ENCODE assay signal across 15 cellular contexts in genomic region chr6:31899882-31900722, GRCh38. TPM values are rescaled to one million over a fixed set of nuclear protein-coding genes. Genes with fewer than 3 reads are reported as not detected.
DNase-seq lines count a peak whose midpoint lies in the region; ATAC-seq, FAIRE-seq and TF ChIP-seq lines count a peak whose summit lies in the region.
"Had no signal": no experiment of that assay in that cellular context is flagged by ENCODE, and none has a peak within 500 bp of the region (broad histone marks: within the 10 kb centered on the region; RNA-seq: fewer than 3 reads in every experiment).

No MANE protein-coding gene starts in this region.

- H3K27me3 ChIP-seq in Loucy (ENCODE audit: insufficient read depth, low read length, poor library complexity, severe bottlenecking) (peaks cover 4% of the 10 kb centered on the region), K562 (ENCODE audit: control insufficient read depth in 2 of 2, insufficient read depth in 2 of 2, low read length in 2 of 2) (no peaks in the 10 kb centered on the region)
- H3K27me3 ChIP-seq: right lobe of liver, tibial nerve had no signal

- no peak for TF ChIP-seq CTCF in Loucy (conservative IDR thresholded peaks at IDR 0.05; ENCODE audit: low read length)
- no peak for TF ChIP-seq CTCF in K562 (IDR thresholded peaks at IDR 0.05 in 2 of 3, conservative IDR thresholded peaks at IDR 0.05 in 1 of 3; ENCODE audit: insufficient read depth in 2 of 3, low read depth in 1 of 3, low read length in 3 of 3)
- no peak for TF ChIP-seq CTCF in progenitor cell of endocrine pancreas (IDR thresholded peaks at IDR 0.05; ENCODE audit: unreplicated experiment)

- peak overlapping the region; percentile 29; the same call in 1 of the 3 replicates for H3K27ac ChIP-seq in K562 (ENCODE audit: extremely low read depth, low read depth, low read length)

- in situ Hi-C loops in K562 (cut with MboI), result no loop called here

- H4K20me1 ChIP-seq in Loucy (ENCODE audit: insufficient read depth, low read length, poor library complexity, severe bottlenecking) (peaks cover 23% of the 10 kb centered on the region), K562 (replicated peaks; ENCODE audit: control insufficient read depth, insufficient read depth, low read length) (peaks cover 3% of the 10 kb centered on the region; the same call in 1 of the 2 replicates)

- H3K9me3 ChIP-seq in Loucy (ENCODE audit: insufficient read depth, low read depth, low read length), result no peaks in the 10 kb centered on the region
- H3K9me3 ChIP-seq in K562 (replicated peaks; ENCODE audit: control insufficient read depth, insufficient read depth, low read depth, low read length), result no peaks in the 10 kb centered on the region
- H3K9me3 ChIP-seq: A549, right lobe of liver, tibial nerve had no signal

- peak overlapping the region; percentile 83 for H3K9ac ChIP-seq in Loucy (ENCODE audit: low read depth, low read length, poor library complexity, severe bottlenecking)
- H3K9ac ChIP-seq in K562 (ENCODE audit: insufficient read depth in 1 of 2, low read depth in 2 of 2, low read length in 2 of 2), result peak overlapping the region in 1 of 2 experiments; percentile 86; a peak in 2 of 4 replicates

- no peaks in the 10 kb centered on the region for H3K9me2 ChIP-seq in Loucy (replicated peaks; ENCODE audit: low read depth, low read length)

- ATAC-seq in K562, result no peak
- ATAC-seq in GM19463 (IDR thresholded peaks at IDR 0.05; ENCODE audit: unreplicated experiment), result no peak
- ATAC-seq: A549 had no signal

- H3K27ac Mint-ChIP-seq in T-helper 1 cell treated with Interleukin-12 subunit alpha and Interleukin-12 subunit beta and Interleukin-4 antibody, amounts not matched to agents 30 μg/mL and 1 μg/mL, for 36 hours, result no peak overlapping the region
- no peak overlapping the region for H3K27ac Mint-ChIP-seq in progenitor cell of endocrine pancreas

- no peak for DNase-seq in T-helper 1 cell
- no peak for DNase-seq in K562 (ENCODE audit: extremely low read depth in 1 of 4, low spot score in 3 of 4)
- no peak for DNase-seq in progenitor cell of endocrine pancreas (ENCODE audit: low spot score, unreplicated experiment)
- DNase-seq in SW480 (ENCODE audit: low spot score), result no peak
- no peak for DNase-seq in GM19240 (ENCODE audit: insufficient read length, low spot score)
- DNase-seq: DMS79, NCI-H2227 treated with DMSO at 0.1 percent for 48 hours, WERI-Rb-1 had no signal

- BruUV-seq in K562 (replicated peaks; lab: Mats Ljungman, UMichigan), result no TSS peak

- peaks cover 7% of the 10 kb centered on the region for H3K36me3 Mint-ChIP-seq in T-helper 1 cell treated with Interleukin-12 subunit alpha and Interleukin-12 subunit beta and Interleukin-4 antibody, amounts not matched to agents 30 μg/mL and 1 μg/mL, for 36 hours (ENCODE audit: low read depth)
- peaks cover 7% of the 10 kb centered on the region for H3K36me3 Mint-ChIP-seq in progenitor cell of endocrine pancreas (ENCODE audit: insufficient read depth)

- CTCF ChIA-PET in K562 (lab: Yijun Ruan, JAX; ENCODE audit: low intra/inter-chr PET ratio), result no interaction called here

- H3K4me3 ChIP-seq in Loucy (ENCODE audit: low read length, poor library complexity, severe bottlenecking) (peak overlapping the region; percentile 81), K562 (no peak overlapping the region)

- FAIRE-seq in K562 (lab: Jason Lieb, UNC), result no peak
- FAIRE-seq: A549, colon had no signal

- H3K4me2 ChIP-seq in Loucy (ENCODE audit: low read depth, low read length, poor library complexity, severe bottlenecking) (peak overlapping the region; percentile 27), K562 (ENCODE audit: insufficient read depth, low read length) (no peak overlapping the region)

- no peak for TF ChIP-seq EP300 in K562 (IDR thresholded peaks at IDR 0.05; ENCODE audit: low read length)

- peaks cover 9% of the 10 kb centered on the region for H3K27me3 Mint-ChIP-seq in T-helper 1 cell treated with Interleukin-12 subunit alpha and Interleukin-12 subunit beta and Interleukin-4 antibody, amounts not matched to agents 30 μg/mL and 1 μg/mL, for 36 hours (ENCODE audit: low read depth)
- H3K27me3 Mint-ChIP-seq in progenitor cell of endocrine pancreas, result no peaks in the 10 kb centered on the region

- peaks cover 37% of the 10 kb centered on the region for H3K4me1 ChIP-seq in Loucy (ENCODE audit: insufficient read depth, low read length, poor library complexity, severe bottlenecking)
- H3K4me1 ChIP-seq in K562 (replicated peaks in 1 of 2; ENCODE audit: control insufficient read depth in 2 of 2, insufficient read depth in 2 of 2, low read length in 2 of 2), result peaks cover 34 to 43% of the 10 kb centered on the region in 2 experiments; a peak in 4 of 5 replicates

- H3K4me3 Mint-ChIP-seq in T-helper 1 cell treated with Interleukin-12 subunit alpha and Interleukin-12 subunit beta and Interleukin-4 antibody, amounts not matched to agents 30 μg/mL and 1 μg/mL, for 36 hours, result peak overlapping the region; percentile 60
- peak overlapping the region; percentile 53 for H3K4me3 Mint-ChIP-seq in progenitor cell of endocrine pancreas (ENCODE audit: low read depth)

- H3K9me1 ChIP-seq in K562 (ENCODE audit: control insufficient read depth, insufficient read depth, low read length), result no peaks in the 10 kb centered on the region

- POLR2A ChIA-PET in K562 (lab: Yijun Ruan, JAX), result interaction anchor here (0.6 to 1.5 kb wide), 2 partner anchors 11 to 146 kb away, joined by 3 to 4 read pairs; no protein-coding TSS in a partner anchor

- intact Hi-C loops in K562 (cut with micrococcal nuclease), result loop anchor here (5.0 to 10.0 kb wide), 3 partner anchors 47 to 295 kb away; partner anchors contain the start of genes CFB, GPSM3 and PBX2

- H3K9me3 Mint-ChIP-seq in T-helper 1 cell treated with Interleukin-12 subunit alpha and Interleukin-12 subunit beta and Interleukin-4 antibody, amounts not matched to agents 30 μg/mL and 1 μg/mL, for 36 hours, result no peaks in the 10 kb centered on the region
- no peaks in the 10 kb centered on the region for H3K9me3 Mint-ChIP-seq in progenitor cell of endocrine pancreas (ENCODE audit: low read depth)

- H3F3A ChIP-seq in Loucy (ENCODE audit: low read depth), result no peaks in the 10 kb centered on the region

- H3K36me3 ChIP-seq in Loucy (ENCODE audit: insufficient read depth, low read length) (peaks cover under 1% of the 10 kb centered on the region; the same call in 1 of the 2 replicates), K562 (ENCODE audit: control insufficient read depth, insufficient read depth, low read length) (peaks cover 25% of the 10 kb centered on the region; the same call in 1 of the 3 replicates)
- H3K36me3 ChIP-seq: right lobe of liver had no signal

- TF ChIP-seq RAD21 in K562 (CRISPR knock-in tag; conservative IDR thresholded peaks at IDR 0.05 in 1 of 2, IDR thresholded peaks at IDR 0.05 in 1 of 2), result no peak

- WGBS in K562 (ENCODE audit: insufficient coverage, low coverage, missing lambda C conversion rate), result 73% methylated on average over 28 of the region's 49 CpGs

- H2AFZ ChIP-seq in Loucy (ENCODE audit: low read length) (no peak overlapping the region), K562 (ENCODE audit: low read depth, low read length) (no peak overlapping the region)

- TF ChIP-seq POLR2A in K562 (conservative IDR thresholded peaks at IDR 0.05), result 0 out of 2 replicates have a peak, but pooled peaks have one; percentile 32

- H3K79me2 ChIP-seq in Loucy (ENCODE audit: insufficient read depth, low read length), result peaks cover 61% of the 10 kb centered on the region
- peaks cover 49% of the 10 kb centered on the region for H3K79me2 ChIP-seq in K562 (ENCODE audit: control insufficient read depth, insufficient read depth, low read length)

- H3K4me1 Mint-ChIP-seq in T-helper 1 cell treated with Interleukin-12 subunit alpha and Interleukin-12 subunit beta and Interleukin-4 antibody, amounts not matched to agents 30 μg/mL and 1 μg/mL, for 36 hours (ENCODE audit: low read depth), result peaks cover 30% of the 10 kb centered on the region
- peaks cover 26% of the 10 kb centered on the region for H3K4me1 Mint-ChIP-seq in progenitor cell of endocrine pancreas (ENCODE audit: low read depth)

RNA-seq across cellular contexts. Expression of gene ZBTB12, which starts 1.8 kb away (rescaled TPM):
- total RNA-seq in K562 (2011; cell fraction: chromatin; rRNA removed; ENCODE audit: low replicate concordance), result 2.2 and 5.9 TPM in 2 replicates
- 6.8 and 7.0 TPM in 2 replicates for total RNA-seq in K562 (2011; cell fraction: nucleolus; rRNA removed)
- total RNA-seq in K562 (2011; cell fraction: nucleoplasm; rRNA removed), result 2.7 and 2.9 TPM in 2 replicates
- total RNA-seq in K562 (2014; rRNA removed), result 4.6 and 9.6 TPM in 2 replicates
- total RNA-seq in K562 (2014; rRNA removed; fragmentation: Illumina TruSeq; extraction: Trizol), result 1.4 and 1.9 TPM in 2 replicates
- total RNA-seq in K562 (2015; rRNA removed; fragmentation: Illumina TruSeq; extraction: Trizol), result 6.3 and 7.0 TPM in 2 replicates
- 9.9 and 12.4 TPM in 2 replicates for total RNA-seq in K562 (2021)
- 2.6 and 4.1 TPM in 2 replicates for polyA plus RNA-seq in K562 (2011; rRNA removed)
- polyA plus RNA-seq in K562 (2011; cell fraction: cytosol; rRNA removed), result 4.1 and 8.1 TPM in 2 replicates
- 3.8 and 4.9 TPM in 2 replicates for polyA plus RNA-seq in K562 (2011; cell fraction: nucleus; rRNA removed)
- 15.0 and 15.4 TPM in 2 replicates for polyA plus RNA-seq in K562 (2012)
- polyA plus RNA-seq in K562 (2014; fragmentation: Illumina TruSeq; extraction: Trizol), result 7.0 and 12.4 TPM in 2 replicates
- polyA plus RNA-seq in K562 (2014; fragmentation: Nextera tagmentation; extraction: Ambion mirVana), result under 1 TPM in 1 of 2 experiments, not detected in 1; 0.03 TPM
- 9.1 and 10.4 TPM in 2 replicates for polyA plus RNA-seq in K562 (2014; rRNA removed)
- 2.7 and 3.1 TPM in 2 replicates for polyA minus RNA-seq in K562 (2011; rRNA and poly(A)+ RNA removed)
- polyA minus RNA-seq in K562 (2011; cell fraction: cytosol; rRNA and poly(A)+ RNA removed), result 6.1 and 6.5 TPM in 2 replicates
- 5.0 and 8.6 TPM in 2 replicates for polyA minus RNA-seq in K562 (2011; cell fraction: nucleus; rRNA and poly(A)+ RNA removed)
- 47.1 and 55.5 TPM in 2 replicates for total RNA-seq in progenitor cell of endocrine pancreas

RNA-seq across cellular contexts. Expression of gene EHMT2, which starts 2.6 kb away (rescaled TPM):
- 69.0 and 119 TPM in 2 replicates for total RNA-seq in K562 (2011; cell fraction: chromatin; rRNA removed; ENCODE audit: low replicate concordance)
- 74.9 and 75.4 TPM in 2 replicates for total RNA-seq in K562 (2011; cell fraction: nucleolus; rRNA removed)
- total RNA-seq in K562 (2011; cell fraction: nucleoplasm; rRNA removed), result 62.5 and 71.7 TPM in 2 replicates
- total RNA-seq in K562 (2014; rRNA removed) (42.0 and 61.8 TPM in 2 replicates), K562 (2014; rRNA removed; fragmentation: Illumina TruSeq; extraction: Trizol) (16.5 and 24.5 TPM in 2 replicates), K562 (2015; rRNA removed; fragmentation: Illumina TruSeq; extraction: Trizol) (38.5 and 42.9 TPM in 2 replicates), K562 (2021) (61.7 and 63.8 TPM in 2 replicates), progenitor cell of endocrine pancreas (161 and 175 TPM in 2 replicates)
- polyA plus RNA-seq in K562 (2011; rRNA removed) (29.1 and 49.4 TPM in 2 replicates), K562 (2014; fragmentation: Illumina TruSeq; extraction: Trizol) (56.5 and 61.4 TPM in 2 replicates), K562 (2014; fragmentation: Nextera tagmentation; extraction: Ambion mirVana) (1 to 10 TPM; 2.1 to 4.1 TPM), K562 (2014; rRNA removed) (41.2 and 44.9 TPM in 2 replicates)
- polyA plus RNA-seq in K562 (2011; cell fraction: cytosol; rRNA removed), result 39.1 and 46.6 TPM in 2 replicates
- 121 and 148 TPM in 2 replicates for polyA plus RNA-seq in K562 (2011; cell fraction: nucleus; rRNA removed)
- 70.5 and 80.9 TPM in 2 replicates for polyA plus RNA-seq in K562 (2012)
- polyA minus RNA-seq in K562 (2011; rRNA and poly(A)+ RNA removed), result 31.6 and 42.3 TPM in 2 replicates
- polyA minus RNA-seq in K562 (2011; cell fraction: cytosol; rRNA and poly(A)+ RNA removed), result 38.8 and 54.2 TPM in 2 replicates
- 16.0 and 25.3 TPM in 2 replicates for polyA minus RNA-seq in K562 (2011; cell fraction: nucleus; rRNA and poly(A)+ RNA removed)

RNA-seq across cellular contexts. Expression of gene SLC44A4, which starts 21.3 kb away (rescaled TPM):
- 13.6 and 22.5 TPM in 2 replicates for total RNA-seq in K562 (2011; cell fraction: chromatin; rRNA removed; ENCODE audit: low replicate concordance)
- total RNA-seq in K562 (2011; cell fraction: nucleolus; rRNA removed), result 16.0 and 16.6 TPM in 2 replicates
- total RNA-seq in K562 (2011; cell fraction: nucleoplasm; rRNA removed), result 10.0 and 15.2 TPM in 2 replicates
- total RNA-seq in K562 (2014; rRNA removed), result 7.9 and 9.8 TPM in 2 replicates
- total RNA-seq in K562 (2014; rRNA removed; fragmentation: Illumina TruSeq; extraction: Trizol), result 7.3 and 10.3 TPM in 2 replicates
- total RNA-seq in K562 (2015; rRNA removed; fragmentation: Illumina TruSeq; extraction: Trizol), result 9.2 and 11.2 TPM in 2 replicates
- total RNA-seq in K562 (2021), result 13.6 and 18.6 TPM in 2 replicates
- 11.2 and 13.0 TPM in 2 replicates for polyA plus RNA-seq in K562 (2011; rRNA removed)
- 9.9 and 10.0 TPM in 2 replicates for polyA plus RNA-seq in K562 (2011; cell fraction: cytosol; rRNA removed)
- 15.2 and 17.2 TPM in 2 replicates for polyA plus RNA-seq in K562 (2011; cell fraction: nucleus; rRNA removed)
- 10.3 and 17.3 TPM in 2 replicates for polyA plus RNA-seq in K562 (2012)
- polyA plus RNA-seq in K562 (2014; fragmentation: Illumina TruSeq; extraction: Trizol), result 12.1 and 13.0 TPM in 2 replicates
- 10 to 100 TPM in 1 of 2 experiments, 1 to 10 TPM in 1; 9.0 to 12.8 TPM for polyA plus RNA-seq in K562 (2014; fragmentation: Nextera tagmentation; extraction: Ambion mirVana)
- 13.6 TPM in 2 replicates for polyA plus RNA-seq in K562 (2014; rRNA removed)
- polyA minus RNA-seq in K562 (2011; rRNA and poly(A)+ RNA removed), result 2.9 and 3.4 TPM in 2 replicates
- polyA minus RNA-seq in K562 (2011; cell fraction: cytosol; rRNA and poly(A)+ RNA removed), result 1.4 and 4.3 TPM in 2 replicates
- 4.2 and 5.8 TPM in 2 replicates for polyA minus RNA-seq in K562 (2011; cell fraction: nucleus; rRNA and poly(A)+ RNA removed)
- 17.5 and 19.1 TPM in 2 replicates for total RNA-seq in progenitor cell of endocrine pancreas

RNA-seq across cellular contexts. Expression of gene C2, which starts 27.4 kb away (rescaled TPM):
- total RNA-seq in K562 (2011; cell fraction: chromatin; rRNA removed; ENCODE audit: low replicate concordance), result 0.81 and 1.5 TPM in 2 replicates
- total RNA-seq in K562 (2011; cell fraction: nucleolus; rRNA removed), result 0.66 and 1.5 TPM in 2 replicates
- total RNA-seq in K562 (2011; cell fraction: nucleoplasm; rRNA removed), result 0.66 and 0.84 TPM in 2 replicates
- total RNA-seq in K562 (2014; rRNA removed) (0.05 and 0.20 TPM in 2 replicates), K562 (2014; rRNA removed; fragmentation: Illumina TruSeq; extraction: Trizol) (0.40 TPM in 1 of 2 replicates, not detected in the other), K562 (2015; rRNA removed; fragmentation: Illumina TruSeq; extraction: Trizol) (0.58 and 0.72 TPM in 2 replicates), K562 (2021) (1.1 and 1.2 TPM in 2 replicates), progenitor cell of endocrine pancreas (0.47 and 0.65 TPM in 2 replicates)
- polyA plus RNA-seq in K562 (2011; rRNA removed) (0.38 and 0.47 TPM in 2 replicates), K562 (2014; fragmentation: Illumina TruSeq; extraction: Trizol) (0.36 and 0.40 TPM in 2 replicates), K562 (2014; fragmentation: Nextera tagmentation; extraction: Ambion mirVana) (under 1 TPM in 1 of 2 experiments, not detected in 1; 0.27 TPM), K562 (2014; rRNA removed) (0.11 and 0.28 TPM in 2 replicates)
- 0.34 and 0.53 TPM in 2 replicates for polyA plus RNA-seq in K562 (2011; cell fraction: cytosol; rRNA removed)
- polyA plus RNA-seq in K562 (2011; cell fraction: nucleus; rRNA removed), result 0.46 and 0.76 TPM in 2 replicates
- 0.44 and 4.6 TPM in 2 replicates for polyA plus RNA-seq in K562 (2012)
- polyA minus RNA-seq in K562 (2011; rRNA and poly(A)+ RNA removed), result 0.14 and 0.15 TPM in 2 replicates
- 1.2 TPM in 1 of 2 replicates, not detected in the other for polyA minus RNA-seq in K562 (2011; cell fraction: cytosol; rRNA and poly(A)+ RNA removed)
- polyA minus RNA-seq in K562 (2011; cell fraction: nucleus; rRNA and poly(A)+ RNA removed), result 0.13 and 0.44 TPM in 2 replicates

RNA-seq across cellular contexts. Expression of gene NEU1, which starts 37.5 kb away (rescaled TPM):
- 67.7 and 179 TPM in 2 replicates for total RNA-seq in K562 (2011; cell fraction: chromatin; rRNA removed; ENCODE audit: low replicate concordance)
- total RNA-seq in K562 (2011; cell fraction: nucleolus; rRNA removed), result 199 and 231 TPM in 2 replicates
- total RNA-seq in K562 (2011; cell fraction: nucleoplasm; rRNA removed), result 148 and 162 TPM in 2 replicates
- total RNA-seq in K562 (2014; rRNA removed) (50.3 and 54.0 TPM in 2 replicates), K562 (2014; rRNA removed; fragmentation: Illumina TruSeq; extraction: Trizol) (30.9 and 33.6 TPM in 2 replicates), K562 (2015; rRNA removed; fragmentation: Illumina TruSeq; extraction: Trizol) (63.9 and 64.3 TPM in 2 replicates), K562 (2021) (44.8 and 51.0 TPM in 2 replicates), progenitor cell of endocrine pancreas (52.4 and 57.4 TPM in 2 replicates)
- polyA plus RNA-seq in K562 (2011; rRNA removed) (67.8 and 79.4 TPM in 2 replicates), K562 (2014; fragmentation: Illumina TruSeq; extraction: Trizol) (53.4 and 60.3 TPM in 2 replicates), K562 (2014; fragmentation: Nextera tagmentation; extraction: Ambion mirVana) (10 to 100 TPM; 14.8 to 20.6 TPM), K562 (2014; rRNA removed) (51.5 and 51.9 TPM in 2 replicates)
- 96.7 and 120 TPM in 2 replicates for polyA plus RNA-seq in K562 (2011; cell fraction: cytosol; rRNA removed)
- 72.0 and 94.4 TPM in 2 replicates for polyA plus RNA-seq in K562 (2011; cell fraction: nucleus; rRNA removed)
- 72.5 and 193 TPM in 2 replicates for polyA plus RNA-seq in K562 (2012)
- 39.7 and 44.9 TPM in 2 replicates for polyA minus RNA-seq in K562 (2011; rRNA and poly(A)+ RNA removed)
- 32.9 and 34.4 TPM in 2 replicates for polyA minus RNA-seq in K562 (2011; cell fraction: cytosol; rRNA and poly(A)+ RNA removed)
- polyA minus RNA-seq in K562 (2011; cell fraction: nucleus; rRNA and poly(A)+ RNA removed), result 21.7 and 26.9 TPM in 2 replicates
